10 cellular contexts compared by ENCODE assay signal in genomic region chr5:141603912-141604311, GRCh38. TPM values are rescaled to one million over a fixed set of nuclear protein-coding genes. Genes with fewer than 3 reads are reported as not detected.
A peak's percentile ranks its signal among the peaks of the same experiment; 100 is the strongest.
DNase-seq lines count a peak whose midpoint lies in the region; ATAC-seq and TF ChIP-seq lines count a peak whose summit lies in the region.
"Had no signal": no experiment of that assay in that cellular context is flagged by ENCODE, and none has a peak within 500 bp of the region (broad histone marks: within the 10 kb centered on the region; RNA-seq: fewer than 3 reads in every experiment).

No MANE protein-coding gene starts in this region.

- peaks cover 5% of the 10 kb centered on the region for H3K79me2 ChIP-seq in trophoblast cell (ENCODE audit: control insufficient read depth, insufficient read depth, low read length, poor library complexity)

- peak overlapping the region; percentile 0 for H3K4me3 Mint-ChIP-seq in Calu3 (ENCODE audit: low read depth, unreplicated experiment)

- TF ChIP-seq POLR2A in Peyer's patch (IDR thresholded peaks at IDR 0.05): no peak

- peak overlapping the region; percentile 82 for H3K4ac ChIP-seq in trophoblast cell (ENCODE audit: low read depth, low read length)

- no peak for ATAC-seq in HG02588 (IDR thresholded peaks at IDR 0.05; ENCODE audit: unreplicated experiment)
- no peak for ATAC-seq in GM19455 (IDR thresholded peaks at IDR 0.05; ENCODE audit: unreplicated experiment)

- H2BK12ac ChIP-seq in trophoblast cell (ENCODE audit: low read length): no peak overlapping the region

- H3K27ac ChIP-seq in Peyer's patch (peak overlapping the region; percentile 46 to 72 (median 58)), epithelial cell of prostate (peak overlapping the region; percentile 81), trophoblast cell (ENCODE audit: low read depth, low read length) (no peak overlapping the region)

- no peak for DNase-seq in Calu3
- DNase-seq in Peyer's patch: no peak
- no peak for DNase-seq in epithelial cell of prostate (ENCODE audit: low read depth, low spot score)
- DNase-seq in trophoblast cell: peak in 1 of 2 donors; percentile 31
- DNase-seq in NCI-H345 (lab: John Stamatoyannopoulos, UW): no peak
- no peak for DNase-seq in cerebellar nuclear complex (lab: John Stamatoyannopoulos, UW)
- DNase-seq: NCI-H146, SHP77 had no signal

- H2AK5ac ChIP-seq in trophoblast cell (ENCODE audit: low read length): no peak overlapping the region

- CTCF ChIA-PET in Calu3 (lab: Charles Lee): interaction anchor here (0.8 to 1.2 kb wide), 3 partner anchors 11 to 33 kb away, joined by 3 to 5 read pairs (median 3); partner anchors contain the start of genes DIAPH1, HDAC3 and RELL2

- H3K18ac ChIP-seq in trophoblast cell (ENCODE audit: low read length): no peak overlapping the region

- intact Hi-C loops in Calu3 (cut with micrococcal nuclease; ENCODE audit: unreplicated experiment): loop anchor here (1.0 kb wide), 1 partner anchor 14 kb away; the partner anchor contains the start of gene DIAPH1

- no peak overlapping the region for H4K91ac ChIP-seq in trophoblast cell (ENCODE audit: low read depth, low read length)

- H3K4me3 ChIP-seq in Peyer's patch (no peak overlapping the region), trophoblast cell (ENCODE audit: low read depth, low read length) (no peak overlapping the region)

- no peaks in the 10 kb centered on the region for H3K9me3 Mint-ChIP-seq in Calu3 (ENCODE audit: low read depth, unreplicated experiment)

- H3K4me2 ChIP-seq in trophoblast cell (ENCODE audit: low read length): no peak overlapping the region

- no peak overlapping the region for H2AFZ ChIP-seq in trophoblast cell (ENCODE audit: insufficient read depth, low read length, poor library complexity)

- no peak overlapping the region for H3K9ac ChIP-seq in trophoblast cell (ENCODE audit: low read length)

- no peak overlapping the region for H4K12ac ChIP-seq in trophoblast cell (ENCODE audit: low read depth, low read length)

- no peaks in the 10 kb centered on the region for H3K27me3 ChIP-seq in Peyer's patch
- no peaks in the 10 kb centered on the region for H3K27me3 ChIP-seq in trophoblast cell (ENCODE audit: insufficient read depth, low read length)

- no peak overlapping the region for H3K23ac ChIP-seq in trophoblast cell (ENCODE audit: low read length)

- peaks cover 52% of the 10 kb centered on the region for H3K4me1 Mint-ChIP-seq in Calu3 (ENCODE audit: low read depth, unreplicated experiment)

- no peaks in the 10 kb centered on the region for H3K9me3 ChIP-seq in Peyer's patch
- no peaks in the 10 kb centered on the region for H3K9me3 ChIP-seq in trophoblast cell (ENCODE audit: insufficient read depth, low read depth, low read length)

- H2BK5ac ChIP-seq in trophoblast cell (ENCODE audit: low read depth, low read length, poor library complexity): no peak overlapping the region

- no peak overlapping the region for H4K8ac ChIP-seq in trophoblast cell (ENCODE audit: low read depth, low read length)

- TF ChIP-seq CTCF in Calu3 (IDR thresholded peaks at IDR 0.05; ENCODE audit: unreplicated experiment) (no peak), Peyer's patch (IDR thresholded peaks at IDR 0.05) (no peak)

- no peaks in the 10 kb centered on the region for H3K27me3 Mint-ChIP-seq in Calu3 (ENCODE audit: unreplicated experiment)

- peaks cover 13% of the 10 kb centered on the region for H3K36me3 Mint-ChIP-seq in Calu3 (ENCODE audit: insufficient read depth, unreplicated experiment)

- no peak overlapping the region for H2BK120ac ChIP-seq in trophoblast cell (ENCODE audit: insufficient read depth, low read length, poor library complexity)

- BruUV-seq in Calu3 (replicated peaks; lab: Mats Ljungman, UMichigan): no TSS peak

- no peak overlapping the region for H3K14ac ChIP-seq in trophoblast cell (ENCODE audit: low read length)

- H3K79me1 ChIP-seq in trophoblast cell (ENCODE audit: low read length): no peaks in the 10 kb centered on the region

- WGBS in trophoblast cell (ENCODE audit: extremely low coverage, insufficient coverage, insufficient read length): no CpG with 5 or more reads among the region's 3 CpGs

- peaks cover 0 to 35% (median 14%) of the 10 kb centered on the region in 4 donors for H3K4me1 ChIP-seq in Peyer's patch
- H3K4me1 ChIP-seq in trophoblast cell (ENCODE audit: control insufficient read depth in 1 of 2, insufficient read depth in 2 of 2, low read length in 2 of 2): peaks cover 0 to 5% of the 10 kb centered on the region in 2 experiments

- H3K27ac Mint-ChIP-seq in Calu3 (ENCODE audit: unreplicated experiment): peak overlapping the region; percentile 41

- H3K36me3 ChIP-seq in Peyer's patch: no peaks in the 10 kb centered on the region
- H3K36me3 ChIP-seq in trophoblast cell (ENCODE audit: control insufficient read depth in 1 of 2, insufficient read depth in 2 of 2, low read length in 2 of 2): peaks cover 0 to 2% of the 10 kb centered on the region in 2 experiments

RNA-seq across cellular contexts. Expression of gene DIAPH1, which starts 14.9 kb away (rescaled TPM):
- total RNA-seq in Calu3 (2022) (176 and 219 TPM in 2 replicates), Peyer's patch (100 to 1,000 TPM in 2 of 4 donors, 10 to 100 TPM in 2; 98.2 to 115 (median 102) TPM)
- 94.3 and 97.6 TPM in 2 replicates for polyA plus RNA-seq in trophoblast cell (2013)

RNA-seq across cellular contexts. Expression of gene HDAC3, which starts 32.7 kb away (rescaled TPM):
- 96.3 and 102 TPM in 2 replicates for total RNA-seq in Calu3 (2022)
- total RNA-seq in Peyer's patch: 10 to 100 TPM; 31.2 to 55.6 (median 47.9) TPM
- 53.3 and 54.0 TPM in 2 replicates for polyA plus RNA-seq in trophoblast cell (2013)

RNA-seq across cellular contexts. Expression of gene RELL2, which starts 32.9 kb away (rescaled TPM):
- total RNA-seq in Calu3 (2022) (12.5 and 12.6 TPM in 2 replicates), Peyer's patch (10 to 100 TPM in 3 of 4 donors, 1 to 10 TPM in 1; 8.0 to 13.2 (median 10.6) TPM)
- polyA plus RNA-seq in trophoblast cell (2013): 2.5 and 3.0 TPM in 2 replicates

RNA-seq across cellular contexts. Expression of gene FCHSD1, which starts 47.3 kb away (rescaled TPM):
- total RNA-seq in Calu3 (2022) (41.4 and 41.8 TPM in 2 replicates), Peyer's patch (100 to 1,000 TPM in 1 of 4 donors, 10 to 100 TPM in 3; 19.8 to 116 (median 45.7) TPM)
- polyA plus RNA-seq in trophoblast cell (2013): 18.2 and 18.6 TPM in 2 replicates
